ENCODE assay signal across 18 cellular contexts in the genomic region with DNA sequence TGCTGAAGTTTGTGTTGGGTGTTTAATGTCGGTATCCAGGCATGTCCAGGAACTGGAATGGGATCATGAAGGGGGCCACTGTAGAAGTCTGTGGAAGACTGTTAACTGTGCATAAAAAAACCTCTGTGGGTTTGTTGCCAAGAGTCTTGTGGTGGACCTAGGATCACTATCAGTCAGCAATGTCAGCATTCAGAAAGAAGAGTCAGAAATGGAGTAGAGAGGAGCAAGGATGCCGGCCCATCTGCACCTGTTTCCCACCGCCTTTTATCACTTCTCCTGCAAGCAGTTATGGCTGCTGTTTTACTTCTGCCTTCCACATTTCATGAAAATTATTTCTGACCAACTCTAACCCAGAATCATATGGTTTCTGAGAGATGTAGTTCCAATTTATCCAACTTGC. TPM values are rescaled to one million over a fixed set of nuclear protein-coding genes. Genes with fewer than 3 reads are reported as not detected.
A peak's percentile ranks its signal among the peaks of the same experiment; 100 is the strongest.
DNase-seq lines count a peak whose midpoint lies in the region; ATAC-seq and TF ChIP-seq lines count a peak whose summit lies in the region.
"Had no signal": no experiment of that assay in that cellular context is flagged by ENCODE, and none has a peak within 500 bp of the region (broad histone marks: within the 10 kb centered on the region; RNA-seq: fewer than 3 reads in every experiment).

No MANE protein-coding gene starts in this region.

- DNase-seq in activated CD4-positive, alpha-beta T cell treated with anti-CD3 and anti-CD28 coated beads, Interleukin-2, amount 10 ng/mL, durations not matched to agents 24 days and 14 days = peak; percentile 12
- DNase-seq in activated CD4-positive, alpha-beta T cell treated with anti-CD3 and anti-CD28 coated beads for 4 hours = no peak
- no peak for DNase-seq in WTC11 (ENCODE audit: low spot score)
- DNase-seq: AML-193; Caco-2; Calu3; CD4-positive, alpha-beta T cell; CD8-positive, alpha-beta T cell; DMS79 treated with DMSO at 0.1 percent for 48 hours; GF-D8 had no signal

- H3K36me3 ChIP-seq in OCI-LY3 (replicated peaks; ENCODE audit: low read depth, low read length) = no peaks in the 10 kb centered on the region
- H3K36me3 ChIP-seq: BLaER1 treated with 17β-estradiol and CSF1 and Interleukin-3, amounts not matched to agents 10 nM and 100 nM had no signal

- H3K4me1 ChIP-seq in OCI-LY3 (ENCODE audit: low read length) = peaks cover 10% of the 10 kb centered on the region
- H3K4me1 ChIP-seq: A549 had no signal

- H3K9me3 Mint-ChIP-seq in activated CD4-positive, alpha-beta T cell treated with anti-CD3 and anti-CD28 coated beads, Interleukin-2, amount 10 ng/mL, durations not matched to agents 24 days and 14 days = no peaks in the 10 kb centered on the region
- no peaks in the 10 kb centered on the region for H3K9me3 Mint-ChIP-seq in WTC11
- H3K9me3 Mint-ChIP-seq: CD4-positive, alpha-beta T cell; CD8-positive, alpha-beta T cell had no signal

- no peaks in the 10 kb centered on the region for H3K79me2 ChIP-seq in OCI-LY3 (ENCODE audit: low read length)

- H3K27ac Mint-ChIP-seq in activated CD4-positive, alpha-beta T cell treated with anti-CD3 and anti-CD28 coated beads, Interleukin-2, amount 10 ng/mL, durations not matched to agents 24 days and 14 days = no peak overlapping the region
- H3K27ac Mint-ChIP-seq in WTC11 = no peak overlapping the region
- H3K27ac Mint-ChIP-seq: B cell; CD4-positive, alpha-beta T cell; CD8-positive, alpha-beta T cell had no signal

- H3K27me3 ChIP-seq in OCI-LY3 (ENCODE audit: low read depth, low read length) = no peaks in the 10 kb centered on the region
- H3K27me3 ChIP-seq: BLaER1 treated with 17β-estradiol and CSF1 and Interleukin-3, amounts not matched to agents 10 nM and 100 nM had no signal

- peaks cover 3% of the 10 kb centered on the region for H3K27me3 Mint-ChIP-seq in activated CD4-positive, alpha-beta T cell treated with anti-CD3 and anti-CD28 coated beads, Interleukin-2, amount 10 ng/mL, durations not matched to agents 24 days and 14 days
- no peaks in the 10 kb centered on the region for H3K27me3 Mint-ChIP-seq in WTC11 (ENCODE audit: low read depth)
- H3K27me3 Mint-ChIP-seq: B cell had no signal

- H4K20me1 ChIP-seq in OCI-LY3 (ENCODE audit: insufficient read depth, low read length) = no peaks in the 10 kb centered on the region
- H4K20me1 ChIP-seq: BLaER1 treated with 17β-estradiol and CSF1 and Interleukin-3, amounts not matched to agents 10 nM and 100 nM had no signal

- POLR2A ChIA-PET in WTC11 (lab: Charles Lee) = no interaction called here

- H3K4me3 Mint-ChIP-seq in activated CD4-positive, alpha-beta T cell treated with anti-CD3 and anti-CD28 coated beads, Interleukin-2, amount 10 ng/mL, durations not matched to agents 24 days and 14 days = no peak overlapping the region
- H3K4me3 Mint-ChIP-seq in WTC11 = no peak overlapping the region
- H3K4me3 Mint-ChIP-seq: B cell; CD4-positive, alpha-beta T cell; CD8-positive, alpha-beta T cell had no signal

- no peaks in the 10 kb centered on the region for H3K36me3 Mint-ChIP-seq in activated CD4-positive, alpha-beta T cell treated with anti-CD3 and anti-CD28 coated beads, Interleukin-2, amount 10 ng/mL, durations not matched to agents 24 days and 14 days (ENCODE audit: low read depth)
- H3K36me3 Mint-ChIP-seq in WTC11 = no peaks in the 10 kb centered on the region
- H3K36me3 Mint-ChIP-seq: CD8-positive, alpha-beta T cell had no signal

- H3K9ac ChIP-seq in OCI-LY3 (ENCODE audit: low read length) = no peak overlapping the region
- H3K9ac ChIP-seq: BLaER1 treated with 17β-estradiol and CSF1 and Interleukin-3, amounts not matched to agents 10 nM and 100 nM had no signal

- H3K4me2 ChIP-seq in OCI-LY3 (ENCODE audit: low read length) = peak overlapping the region; percentile 13; the same call in 1 of the 2 replicates
- H3K4me2 ChIP-seq: A549; BLaER1 treated with 17β-estradiol and CSF1 and Interleukin-3, amounts not matched to agents 10 nM and 100 nM had no signal

- CTCF ChIA-PET in WTC11 (lab: Charles Lee) = no interaction called here

- no peak for TF ChIP-seq CTCF in OCI-LY3 (IDR thresholded peaks at IDR 0.05; ENCODE audit: low read depth, low read length)
- no peak for TF ChIP-seq CTCF in WTC11 (IDR thresholded peaks at IDR 0.05)

- ATAC-seq in HG03342 (IDR thresholded peaks at IDR 0.05; ENCODE audit: unreplicated experiment) (no peak), WTC11 (no peak)
- ATAC-seq: A549; CD8-positive, alpha-beta T cell had no signal

- H3K9me3 ChIP-seq in OCI-LY3 (ENCODE audit: insufficient read depth, low read length) = no peaks in the 10 kb centered on the region
- H3K9me3 ChIP-seq: A549; BLaER1 treated with 17β-estradiol and CSF1 and Interleukin-3, amounts not matched to agents 10 nM and 100 nM; Caco-2 had no signal

- H2AFZ ChIP-seq in OCI-LY3 (ENCODE audit: low read depth, low read length) = no peak overlapping the region

- H3K4me3 ChIP-seq in OCI-LY3 (ENCODE audit: low read length) = no peak overlapping the region
- H3K4me3 ChIP-seq: A549; BLaER1 treated with 17β-estradiol and CSF1 and Interleukin-3, amounts not matched to agents 10 nM and 100 nM had no signal

- H3K27ac ChIP-seq in OCI-LY3 (ENCODE audit: low read length) = no peak overlapping the region
- H3K27ac ChIP-seq: 22Rv1; A549; BLaER1 treated with 17β-estradiol and CSF1 and Interleukin-3, amounts not matched to agents 10 nM and 100 nM; C4-2B had no signal

- intact Hi-C loops in activated CD4-positive, alpha-beta T cell treated with anti-CD3 and anti-CD28 coated beads, Interleukin-2, amount 10 ng/mL, durations not matched to agents 24 days and 14 days (cut with micrococcal nuclease) = no loop called here

- H3K4me1 Mint-ChIP-seq in activated CD4-positive, alpha-beta T cell treated with anti-CD3 and anti-CD28 coated beads, Interleukin-2, amount 10 ng/mL, durations not matched to agents 24 days and 14 days = no peaks in the 10 kb centered on the region
- H3K4me1 Mint-ChIP-seq in WTC11 = no peaks in the 10 kb centered on the region
- H3K4me1 Mint-ChIP-seq: B cell had no signal

TF ChIP-seq in WTC11, 78 proteins besides CTCF, POLR2A, EP300 and RAD21 (continues in another document):
- TF ChIP-seq ZNF263 (CRISPR knock-in tag; IDR thresholded peaks at IDR 0.05; ENCODE audit: low read depth) (no peak), FOXP1 (CRISPR knock-in tag; IDR thresholded peaks at IDR 0.05; ENCODE audit: borderline replicate concordance) (no peak), SMAD3 (CRISPR knock-in tag; IDR thresholded peaks at IDR 0.05; ENCODE audit: borderline replicate concordance) (no peak), RORB (CRISPR knock-in tag; IDR thresholded peaks at IDR 0.05) (no peak), RELA (CRISPR knock-in tag; IDR thresholded peaks at IDR 0.05; ENCODE audit: borderline replicate concordance) (no peak), SOX15 (CRISPR knock-in tag; IDR thresholded peaks at IDR 0.05) (no peak), EMX1 (CRISPR knock-in tag; IDR thresholded peaks at IDR 0.05) (no peak)
- TF ChIP-seq, protein P1, sequence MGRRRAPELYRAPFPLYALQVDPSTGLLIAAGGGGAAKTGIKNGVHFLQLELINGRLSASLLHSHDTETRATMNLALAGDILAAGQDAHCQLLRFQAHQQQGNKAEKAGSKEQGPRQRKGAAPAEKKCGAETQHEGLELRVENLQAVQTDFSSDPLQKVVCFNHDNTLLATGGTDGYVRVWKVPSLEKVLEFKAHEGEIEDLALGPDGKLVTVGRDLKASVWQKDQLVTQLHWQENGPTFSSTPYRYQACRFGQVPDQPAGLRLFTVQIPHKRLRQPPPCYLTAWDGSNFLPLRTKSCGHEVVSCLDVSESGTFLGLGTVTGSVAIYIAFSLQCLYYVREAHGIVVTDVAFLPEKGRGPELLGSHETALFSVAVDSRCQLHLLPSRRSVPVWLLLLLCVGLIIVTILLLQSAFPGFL (CRISPR knock-in tag; IDR thresholded peaks at IDR 0.05; ENCODE audit: borderline replicate concordance) = no peak
- TF ChIP-seq, protein P2, sequence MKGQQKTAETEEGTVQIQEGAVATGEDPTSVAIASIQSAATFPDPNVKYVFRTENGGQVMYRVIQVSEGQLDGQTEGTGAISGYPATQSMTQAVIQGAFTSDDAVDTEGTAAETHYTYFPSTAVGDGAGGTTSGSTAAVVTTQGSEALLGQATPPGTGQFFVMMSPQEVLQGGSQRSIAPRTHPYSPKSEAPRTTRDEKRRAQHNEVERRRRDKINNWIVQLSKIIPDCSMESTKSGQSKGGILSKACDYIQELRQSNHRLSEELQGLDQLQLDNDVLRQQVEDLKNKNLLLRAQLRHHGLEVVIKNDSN (CRISPR knock-in tag; IDR thresholded peaks at IDR 0.05) = no peak
- TF ChIP-seq, protein P3, sequence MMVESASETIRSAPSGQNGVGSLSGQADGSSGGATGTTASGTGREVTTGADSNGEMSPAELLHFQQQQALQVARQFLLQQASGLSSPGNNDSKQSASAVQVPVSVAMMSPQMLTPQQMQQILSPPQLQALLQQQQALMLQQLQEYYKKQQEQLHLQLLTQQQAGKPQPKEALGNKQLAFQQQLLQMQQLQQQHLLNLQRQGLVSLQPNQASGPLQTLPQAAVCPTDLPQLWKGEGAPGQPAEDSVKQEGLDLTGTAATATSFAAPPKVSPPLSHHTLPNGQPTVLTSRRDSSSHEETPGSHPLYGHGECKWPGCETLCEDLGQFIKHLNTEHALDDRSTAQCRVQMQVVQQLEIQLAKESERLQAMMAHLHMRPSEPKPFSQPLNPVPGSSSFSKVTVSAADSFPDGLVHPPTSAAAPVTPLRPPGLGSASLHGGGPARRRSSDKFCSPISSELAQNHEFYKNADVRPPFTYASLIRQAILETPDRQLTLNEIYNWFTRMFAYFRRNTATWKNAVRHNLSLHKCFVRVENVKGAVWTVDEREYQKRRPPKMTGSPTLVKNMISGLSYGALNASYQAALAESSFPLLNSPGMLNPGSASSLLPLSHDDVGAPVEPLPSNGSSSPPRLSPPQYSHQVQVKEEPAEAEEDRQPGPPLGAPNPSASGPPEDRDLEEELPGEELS (CRISPR knock-in tag; IDR thresholded peaks at IDR 0.05) = no peak

RNA-seq across cellular contexts. Expression of a gene that starts 36.7 kb away (rescaled TPM):
- not detected in 2 replicates for total RNA-seq in activated CD4-positive, alpha-beta T cell treated with anti-CD3 and anti-CD28 coated beads, Interleukin-2, amount 10 ng/mL, durations not matched to agents 24 days and 14 days
- total RNA-seq in WTC11 (2021) = not detected in 3 replicates
- total RNA-seq: A172; B cell; Caco-2; Calu3; CD4-positive, alpha-beta T cell; CD8-positive, alpha-beta T cell had no signal
